In genomic region chr1:39673215-39673614, GRCh38 we compare ENCODE assay signal across 24 cellular contexts. TPM values are rescaled to one million over a fixed set of nuclear protein-coding genes. Genes with fewer than 3 reads are reported as not detected.
"Had no signal": no experiment of that assay in that cellular context is flagged by ENCODE, and none has a peak within 500 bp of the region (broad histone marks: within the 10 kb centered on the region; RNA-seq: fewer than 3 reads in every experiment).

No MANE protein-coding gene starts in this region.

- H3K9me3 ChIP-seq: testis, tibial nerve had no signal

- H3K36me3 ChIP-seq: neutrophil, tibial nerve had no signal

- H3K36me3 Mint-ChIP-seq: naive thymus-derived CD8-positive, alpha-beta T cell; stimulated activated naive B cell treated with anti-CD40 and anti-IgM and Interleukin-4, amounts not matched to agents 10 μg/mL and 1 μg/mL and 100 μg/mL, for 72 hours had no signal

- H3K27ac Mint-ChIP-seq: stimulated activated naive B cell treated with anti-CD40 and anti-IgM and Interleukin-4, amounts not matched to agents 10 μg/mL and 1 μg/mL and 100 μg/mL, for 72 hours; stimulated activated naive CD8-positive, alpha-beta T cell treated with anti-CD3 and anti-CD28 coated beads, Interleukin-15, amount 100 ng/mL, for 72 hours had no signal

- H3K4me3 ChIP-seq: hepatocyte, testis, tibial nerve had no signal

- H3K79me2 ChIP-seq: hepatocyte had no signal

- H3K27ac ChIP-seq: hepatocyte, neutrophil, skin epidermis, testis, tibial nerve had no signal

- H3K9me3 Mint-ChIP-seq: naive thymus-derived CD8-positive, alpha-beta T cell; stimulated activated naive B cell treated with anti-CD40 and anti-IgM and Interleukin-4, amounts not matched to agents 10 μg/mL and 1 μg/mL and 100 μg/mL, for 72 hours; stimulated activated naive CD8-positive, alpha-beta T cell treated with anti-CD3 and anti-CD28 coated beads, Interleukin-15, amount 100 ng/mL, for 72 hours had no signal

- DNase-seq: central memory CD4-positive, alpha-beta T cell; cortex of kidney; foreskin fibroblast; stimulated activated naive B cell treated with anti-CD40 and anti-IgM and Interleukin-4, amounts not matched to agents 10 μg/mL and 1 μg/mL and 100 μg/mL, for 72 hours; stimulated activated naive CD8-positive, alpha-beta T cell treated with anti-CD3 and anti-CD28 coated beads, Interleukin-15, amount 100 ng/mL, for 72 hours had no signal

- H3K27me3 ChIP-seq: testis had no signal

- FAIRE-seq: kidney had no signal

- H2AFZ ChIP-seq: hepatocyte had no signal

RNA-seq across cellular contexts. Expression of gene NT5C1A, which starts 1.3 kb away (rescaled TPM):
- total RNA-seq: fibroblast of lung, left colon, lung microvascular endothelial cell, osteoblast, pulmonary artery endothelial cell, subcutaneous adipose tissue, ureter had no signal
- polyA plus RNA-seq: fibroblast of lung; naive thymus-derived CD8-positive, alpha-beta T cell had no signal

RNA-seq across cellular contexts. Expression of gene HPCAL4, which starts 18.0 kb away (rescaled TPM):
- total RNA-seq: chondrocyte, fibroblast of lung, liver, lung microvascular endothelial cell, mesenteric fat pad, osteoblast, pulmonary artery endothelial cell, sciatic nerve, subcutaneous adipose tissue, tibial nerve, ureter had no signal
- polyA plus RNA-seq: fibroblast of lung, liver had no signal

RNA-seq across cellular contexts. Expression of gene HEYL, which starts 33.8 kb away (rescaled TPM):
- total RNA-seq: fibroblast of lung, lung microvascular endothelial cell, mononuclear cell, pulmonary artery endothelial cell had no signal
